ENCODE assay signal across 1 cellular context in the genomic region with DNA sequence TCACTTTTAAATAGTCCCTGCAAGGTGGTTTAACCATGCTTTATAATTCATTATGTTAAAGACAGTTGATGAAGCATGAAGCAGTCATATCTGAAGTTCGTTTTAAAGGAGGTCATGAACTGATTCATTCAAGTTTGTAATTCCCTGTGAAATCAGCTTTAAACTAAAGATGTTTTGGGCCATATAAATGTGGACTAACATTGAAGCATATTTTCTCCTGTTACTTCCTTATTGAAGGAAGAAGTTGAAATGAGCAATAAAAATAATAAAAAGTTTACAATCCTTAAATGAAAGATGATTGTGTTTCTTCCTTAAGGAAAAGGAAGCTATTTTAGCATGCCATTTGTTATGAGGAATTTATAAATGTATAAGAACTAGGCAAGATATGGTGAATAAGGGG.
TF ChIP-seq lines count a peak whose summit lies in the region.

No MANE protein-coding gene starts in this region.

TF ChIP-seq in WTC11, 78 proteins besides CTCF, POLR2A, EP300 and RAD21 (continued from another document):
- TF ChIP-seq, protein P1, sequence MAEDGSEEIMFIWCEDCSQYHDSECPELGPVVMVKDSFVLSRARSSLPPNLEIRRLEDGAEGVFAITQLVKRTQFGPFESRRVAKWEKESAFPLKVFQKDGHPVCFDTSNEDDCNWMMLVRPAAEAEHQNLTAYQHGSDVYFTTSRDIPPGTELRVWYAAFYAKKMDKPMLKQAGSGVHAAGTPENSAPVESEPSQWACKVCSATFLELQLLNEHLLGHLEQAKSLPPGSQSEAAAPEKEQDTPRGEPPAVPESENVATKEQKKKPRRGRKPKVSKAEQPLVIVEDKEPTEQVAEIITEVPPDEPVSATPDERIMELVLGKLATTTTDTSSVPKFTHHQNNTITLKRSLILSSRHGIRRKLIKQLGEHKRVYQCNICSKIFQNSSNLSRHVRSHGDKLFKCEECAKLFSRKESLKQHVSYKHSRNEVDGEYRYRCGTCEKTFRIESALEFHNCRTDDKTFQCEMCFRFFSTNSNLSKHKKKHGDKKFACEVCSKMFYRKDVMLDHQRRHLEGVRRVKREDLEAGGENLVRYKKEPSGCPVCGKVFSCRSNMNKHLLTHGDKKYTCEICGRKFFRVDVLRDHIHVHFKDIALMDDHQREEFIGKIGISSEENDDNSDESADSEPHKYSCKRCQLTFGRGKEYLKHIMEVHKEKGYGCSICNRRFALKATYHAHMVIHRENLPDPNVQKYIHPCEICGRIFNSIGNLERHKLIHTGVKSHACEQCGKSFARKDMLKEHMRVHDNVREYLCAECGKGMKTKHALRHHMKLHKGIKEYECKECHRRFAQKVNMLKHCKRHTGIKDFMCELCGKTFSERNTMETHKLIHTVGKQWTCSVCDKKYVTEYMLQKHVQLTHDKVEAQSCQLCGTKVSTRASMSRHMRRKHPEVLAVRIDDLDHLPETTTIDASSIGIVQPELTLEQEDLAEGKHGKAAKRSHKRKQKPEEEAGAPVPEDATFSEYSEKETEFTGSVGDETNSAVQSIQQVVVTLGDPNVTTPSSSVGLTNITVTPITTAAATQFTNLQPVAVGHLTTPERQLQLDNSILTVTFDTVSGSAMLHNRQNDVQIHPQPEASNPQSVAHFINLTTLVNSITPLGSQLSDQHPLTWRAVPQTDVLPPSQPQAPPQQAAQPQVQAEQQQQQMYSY (CRISPR knock-in tag; IDR thresholded peaks at IDR 0.05), result no peak
TF ChIP-seq in WTC11: peak in this region for 0.
